26 cellular contexts compared by ENCODE assay signal in genomic region chr13:29521336-29521735, GRCh38.
DNase-seq lines count a peak whose midpoint lies in the region; FAIRE-seq and TF ChIP-seq lines count a peak whose summit lies in the region.
"Had no signal": no experiment of that assay in that cellular context is flagged by ENCODE, and none has a peak within 500 bp of the region (broad histone marks: within the 10 kb centered on the region; RNA-seq: fewer than 3 reads in every experiment).

No MANE protein-coding gene starts in this region.

- peaks cover 47% of the 10 kb centered on the region for H3K4me1 Mint-ChIP-seq in osteocyte (ENCODE audit: unreplicated experiment)
- H3K4me1 Mint-ChIP-seq: activated CD4-positive, alpha-beta memory T cell treated with anti-CD3 and anti-CD28 coated beads, Interleukin-2, amount 10 ng/mL, durations not matched to agents 7 days and 5 days; activated naive CD4-positive, alpha-beta T cell treated with anti-CD3 and anti-CD28 coated beads, Interleukin-2, amount 10 ng/mL, durations not matched to agents 7 days and 5 days had no signal

- no peak for TF ChIP-seq CTCF in endothelial cell of umbilical vein (IDR thresholded peaks at IDR 0.05; ENCODE audit: extremely low read depth in 1 of 2, insufficient read depth in 1 of 2, low read depth in 1 of 2, low read length in 2 of 2)
- no peak for TF ChIP-seq CTCF in osteocyte (IDR thresholded peaks at IDR 0.05)
- TF ChIP-seq CTCF in suprapubic skin (IDR thresholded peaks at IDR 0.05) = no peak

- no peak for TF ChIP-seq POLR2A in endothelial cell of umbilical vein (IDR thresholded peaks at IDR 0.05; ENCODE audit: low read depth, low read length)
- no peak for TF ChIP-seq POLR2A in suprapubic skin (IDR thresholded peaks at IDR 0.05)

- H3K36me3 ChIP-seq in SJSA1 (peaks cover 89% of the 10 kb centered on the region), endothelial cell of umbilical vein (ENCODE audit: control insufficient read depth in 2 of 2, extremely low read depth in 1 of 2, insufficient read depth in 2 of 2, low read length in 2 of 2) (peaks cover 14 to 22% of the 10 kb centered on the region in 2 experiments), suprapubic skin (peaks cover 79% of the 10 kb centered on the region)
- H3K36me3 ChIP-seq: breast epithelium had no signal

- intact Hi-C loops in endothelial cell of umbilical vein (cut with micrococcal nuclease) = loop anchor here (5.0 kb wide), 1 partner anchor 71 kb away; no protein-coding TSS in a partner anchor

- no peaks in the 10 kb centered on the region for H3K9me1 ChIP-seq in endothelial cell of umbilical vein (replicated peaks; ENCODE audit: control insufficient read depth, extremely low read depth, insufficient read depth, low read length)

- CTCF ChIA-PET in endothelial cell of umbilical vein (lab: Charles Lee) = no interaction called here

- peaks cover 58% of the 10 kb centered on the region for H3K36me3 Mint-ChIP-seq in osteocyte (ENCODE audit: unreplicated experiment)

- BruUV-seq in endothelial cell of umbilical vein (replicated peaks; lab: Mats Ljungman, UMichigan) = no TSS peak

- no peaks in the 10 kb centered on the region for H3K27me3 Mint-ChIP-seq in osteocyte (ENCODE audit: unreplicated experiment)
- H3K27me3 Mint-ChIP-seq: activated CD4-positive, alpha-beta memory T cell treated with anti-CD3 and anti-CD28 coated beads, Interleukin-2, amount 10 ng/mL, durations not matched to agents 7 days and 5 days; activated naive CD4-positive, alpha-beta T cell treated with anti-CD3 and anti-CD28 coated beads, Interleukin-2, amount 10 ng/mL, durations not matched to agents 7 days and 5 days had no signal

- H3K27ac ChIP-seq in SJSA1 = peak overlapping the region; percentile 74
- H3K27ac ChIP-seq in endothelial cell of umbilical vein (ENCODE audit: insufficient read depth, low read depth, low read length) = peak overlapping the region; percentile 61
- H3K27ac ChIP-seq in suprapubic skin = peak overlapping the region; percentile 55
- H3K27ac ChIP-seq: BLaER1 treated with 17β-estradiol and CSF1 and Interleukin-3, amounts not matched to agents 10 nM and 100 nM; hepatocyte; lower lobe of right lung; parathyroid adenoma; Peyer's patch had no signal

- no peaks in the 10 kb centered on the region for H4K20me1 ChIP-seq in endothelial cell of umbilical vein (replicated peaks; ENCODE audit: control insufficient read depth, extremely low read depth, insufficient read depth, low read length)

- H2AFZ ChIP-seq in endothelial cell of umbilical vein (ENCODE audit: low read depth, low read length) = no peak overlapping the region
- H2AFZ ChIP-seq: hepatocyte, parathyroid adenoma had no signal

- peaks cover 44% of the 10 kb centered on the region for H3K4me1 ChIP-seq in SJSA1 (replicated peaks)
- peaks cover 34% of the 10 kb centered on the region for H3K4me1 ChIP-seq in endothelial cell of umbilical vein (ENCODE audit: control insufficient read depth, extremely low read depth, insufficient read depth, low read length)
- peaks cover 11% of the 10 kb centered on the region for H3K4me1 ChIP-seq in suprapubic skin
- H3K4me1 ChIP-seq: breast epithelium, lower lobe of right lung, parathyroid adenoma, Peyer's patch had no signal

- dilution Hi-C loops in endothelial cell of umbilical vein (cut with MboI; ENCODE audit: extremely low pct_ligation_motif_present, low sequenced_read_pairs) = no loop called here

- H3K9ac ChIP-seq in endothelial cell of umbilical vein (replicated peaks; ENCODE audit: extremely low read depth, insufficient read depth, low read length) = no peak overlapping the region
- H3K9ac ChIP-seq: BLaER1 treated with 17β-estradiol and CSF1 and Interleukin-3, amounts not matched to agents 10 nM and 100 nM; parathyroid adenoma had no signal

- H3K9me3 Mint-ChIP-seq in osteocyte (ENCODE audit: unreplicated experiment) = no peaks in the 10 kb centered on the region
- H3K9me3 Mint-ChIP-seq: activated CD4-positive, alpha-beta memory T cell treated with anti-CD3 and anti-CD28 coated beads, Interleukin-2, amount 10 ng/mL, durations not matched to agents 7 days and 5 days; activated naive CD4-positive, alpha-beta T cell treated with anti-CD3 and anti-CD28 coated beads, Interleukin-2, amount 10 ng/mL, durations not matched to agents 7 days and 5 days; T-helper 2 cell treated with Interferon-gamma antibody and Interleukin-4, amounts not matched to agents 5 μg/mL and 100 μg/mL, for 36 hours had no signal

- POLR2A ChIA-PET in endothelial cell of umbilical vein (lab: Charles Lee) = no interaction called here

- no peak overlapping the region for H3K4me2 ChIP-seq in endothelial cell of umbilical vein (ENCODE audit: insufficient read depth, low read length)
- H3K4me2 ChIP-seq: BLaER1 treated with 17β-estradiol and CSF1 and Interleukin-3, amounts not matched to agents 10 nM and 100 nM; hepatocyte had no signal

- FAIRE-seq in endothelial cell of umbilical vein (lab: Jason Lieb, UNC) (peak; percentile 43), urothelium cell line (lab: Jason Lieb, UNC) (no peak)
- FAIRE-seq: H54 had no signal

- TF ChIP-seq EP300 in suprapubic skin (IDR thresholded peaks at IDR 0.05) = no peak

- H3K4me3 Mint-ChIP-seq in osteocyte (ENCODE audit: unreplicated experiment) = peak overlapping the region; percentile 22
- H3K4me3 Mint-ChIP-seq: activated CD4-positive, alpha-beta memory T cell treated with anti-CD3 and anti-CD28 coated beads, Interleukin-2, amount 10 ng/mL, durations not matched to agents 7 days and 5 days; activated naive CD4-positive, alpha-beta T cell treated with anti-CD3 and anti-CD28 coated beads, Interleukin-2, amount 10 ng/mL, durations not matched to agents 7 days and 5 days; T-helper 2 cell treated with Interferon-gamma antibody and Interleukin-4, amounts not matched to agents 5 μg/mL and 100 μg/mL, for 36 hours had no signal

- no peaks in the 10 kb centered on the region for H3K27me3 ChIP-seq in SJSA1 (replicated peaks)
- no peaks in the 10 kb centered on the region for H3K27me3 ChIP-seq in endothelial cell of umbilical vein (ENCODE audit: control insufficient read depth in 2 of 2, insufficient read depth in 2 of 2, low read length in 2 of 2)
- no peaks in the 10 kb centered on the region for H3K27me3 ChIP-seq in suprapubic skin
- H3K27me3 ChIP-seq: BLaER1 treated with 17β-estradiol and CSF1 and Interleukin-3, amounts not matched to agents 10 nM and 100 nM; breast epithelium; hepatocyte; Peyer's patch; right atrium auricular region had no signal

- WGBS in suprapubic skin = 93% methylated on average over 14 of the region's 14 CpGs

- H3K27ac Mint-ChIP-seq in osteocyte (ENCODE audit: unreplicated experiment) = peak overlapping the region; percentile 78
- H3K27ac Mint-ChIP-seq: activated CD4-positive, alpha-beta memory T cell treated with anti-CD3 and anti-CD28 coated beads, Interleukin-2, amount 10 ng/mL, durations not matched to agents 7 days and 5 days; activated naive CD4-positive, alpha-beta T cell treated with anti-CD3 and anti-CD28 coated beads, Interleukin-2, amount 10 ng/mL, durations not matched to agents 7 days and 5 days; T-helper 2 cell treated with Interferon-gamma antibody and Interleukin-4, amounts not matched to agents 5 μg/mL and 100 μg/mL, for 36 hours had no signal

- DNase-seq in SJSA1 (ENCODE audit: low read depth in 1 of 2, low spot score in 2 of 2) (no peak), endothelial cell of umbilical vein (ENCODE audit: low read depth, low spot score) (no peak), osteocyte (ENCODE audit: extremely low spot score, unreplicated experiment) (no peak), suprapubic skin (ENCODE audit: low spot score in 2 of 2) (peak in 1 of 2 donors; percentile 61), DMS79 (lab: John Stamatoyannopoulos, UW) (no peak), urothelium cell line (ENCODE audit: low spot score) (no peak), hippocampal formation (lab: John Stamatoyannopoulos, UW) (no peak)
- DNase-seq: activated CD4-positive, alpha-beta memory T cell treated with anti-CD3 and anti-CD28 coated beads, Interleukin-2, amount 10 ng/mL, durations not matched to agents 7 days and 5 days; activated CD4-positive, alpha-beta T cell treated with anti-CD3 and anti-CD28 coated beads for 1 hour; activated CD8-positive, alpha-beta memory T cell treated with anti-CD3 and anti-CD28 coated beads, Interleukin-2, amount 50 U/mL, for 4 hours; activated naive CD4-positive, alpha-beta T cell treated with anti-CD3 and anti-CD28 coated beads, Interleukin-2, amount 10 ng/mL, durations not matched to agents 7 days and 5 days; lower lobe of right lung; NCI-H146; NCI-H2107; NCI-H345; SHP77; stimulated activated CD4-positive, alpha-beta T cell treated with anti-CD3 and anti-CD28 coated beads, Interleukin-4, amount 100 ng/mL, for 4 hours; substantia nigra had no signal

- H3K9me3 ChIP-seq in SJSA1 (replicated peaks) (no peaks in the 10 kb centered on the region), endothelial cell of umbilical vein (replicated peaks; ENCODE audit: control insufficient read depth, insufficient read depth, low read length) (no peaks in the 10 kb centered on the region), suprapubic skin (no peaks in the 10 kb centered on the region)
- H3K9me3 ChIP-seq: BLaER1 treated with 17β-estradiol and CSF1 and Interleukin-3, amounts not matched to agents 10 nM and 100 nM; breast epithelium; lower lobe of right lung; Peyer's patch; right atrium auricular region had no signal

- no peak overlapping the region for H3K4me3 ChIP-seq in SJSA1
- no peak overlapping the region for H3K4me3 ChIP-seq in endothelial cell of umbilical vein (replicated peaks in 1 of 3; ENCODE audit: insufficient read depth in 1 of 3, low read depth in 1 of 3, low read length in 3 of 3)
- no peak overlapping the region for H3K4me3 ChIP-seq in suprapubic skin
- H3K4me3 ChIP-seq: BLaER1 treated with 17β-estradiol and CSF1 and Interleukin-3, amounts not matched to agents 10 nM and 100 nM; breast epithelium; hepatocyte; lower lobe of right lung; Peyer's patch; right atrium auricular region had no signal

- H3K79me2 ChIP-seq in endothelial cell of umbilical vein (ENCODE audit: control insufficient read depth, insufficient read depth, low read length) = peaks cover 13% of the 10 kb centered on the region
- H3K79me2 ChIP-seq: hepatocyte, parathyroid adenoma had no signal

TF ChIP-seq in endothelial cell of umbilical vein, 7 proteins besides CTCF, POLR2A, EP300 and RAD21 (continues in another document):
- no peak for TF ChIP-seq EZH2 (IDR thresholded peaks at IDR 0.05; ENCODE audit: borderline replicate concordance, low read depth, low read length, severe bottlenecking)
- TF ChIP-seq MYC (IDR thresholded peaks at IDR 0.05; ENCODE audit: low read depth, low read length) = no peak
- no peak for TF ChIP-seq FOS (IDR thresholded peaks at IDR 0.05; ENCODE audit: borderline replicate concordance, insufficient read depth, low read length)
- no peak for TF ChIP-seq POLR2AphosphoS5 (IDR thresholded peaks at IDR 0.05; ENCODE audit: insufficient read depth, low read depth, low read length)
- no peak for TF ChIP-seq GATA2 (IDR thresholded peaks at IDR 0.05; ENCODE audit: insufficient read depth, insufficient read length, low read depth, low read length)
- no peak for TF ChIP-seq JUN (IDR thresholded peaks at IDR 0.05; ENCODE audit: borderline replicate concordance, insufficient read depth, insufficient read length, low read depth)
